1 cellular context compared by ENCODE assay signal in genomic region chr7:115851291-115851690, GRCh38.
TF ChIP-seq lines count a peak whose summit lies in the region.

No MANE protein-coding gene starts in this region.

TF ChIP-seq in H1, 55 proteins besides CTCF, POLR2A, EP300 and RAD21 (continued from another document):
- TF ChIP-seq CHD7 (IDR thresholded peaks at IDR 0.05; ENCODE audit: insufficient replicate concordance, low read length) = no peak
- TF ChIP-seq CHD2 (IDR thresholded peaks at IDR 0.05; ENCODE audit: low read length) = no peak
- no peak for TF ChIP-seq SIRT6 (IDR thresholded peaks at IDR 0.05; ENCODE audit: low read length)
- TF ChIP-seq FOSL1 (IDR thresholded peaks at IDR 0.05; ENCODE audit: insufficient read depth, low read depth, low read length) = no peak
- no peak for TF ChIP-seq KDM5A (IDR thresholded peaks at IDR 0.05; ENCODE audit: low read length)
- no peak for TF ChIP-seq SIX5 (IDR thresholded peaks at IDR 0.05; ENCODE audit: low read depth, low read length)
- TF ChIP-seq CREB1 (IDR thresholded peaks at IDR 0.05) = no peak
- TF ChIP-seq E2F6 (IDR thresholded peaks at IDR 0.05) = no peak
- TF ChIP-seq SUZ12 (IDR thresholded peaks at IDR 0.05; ENCODE audit: low read length) = no peak
- TF ChIP-seq RNF2 (IDR thresholded peaks at IDR 0.05; ENCODE audit: borderline replicate concordance, low read depth, low read length, missing control alignments, poor library complexity, severe bottlenecking) = no peak
- no peak for TF ChIP-seq CBX5 (IDR thresholded peaks at IDR 0.05; ENCODE audit: low read depth, low read length)
